Comparison of ENCODE assay signal across 12 cellular contexts in genomic region chr6:41964201-41964887, GRCh38. TPM values are rescaled to one million over a fixed set of nuclear protein-coding genes. Genes with fewer than 3 reads are reported as not detected.
DNase-seq lines count a peak whose midpoint lies in the region; ATAC-seq and TF ChIP-seq lines count a peak whose summit lies in the region.
"Had no signal": no experiment of that assay in that cellular context is flagged by ENCODE, and none has a peak within 500 bp of the region (broad histone marks: within the 10 kb centered on the region; RNA-seq: fewer than 3 reads in every experiment).

No MANE protein-coding gene starts in this region.

- no peak overlapping the region for H3K4me3 ChIP-seq in endodermal cell (ENCODE audit: low read length)
- H3K4me3 ChIP-seq: SK-N-MC, uterus had no signal

- no peak overlapping the region for H3K27ac ChIP-seq in endodermal cell (ENCODE audit: low read depth, low read length)
- H3K27ac ChIP-seq: SK-N-MC, uterus had no signal

- 87% methylated on average over 2 of the region's 2 CpGs; no CpG with 5 or more reads in 1 of the 2 experiments for WGBS in endodermal cell (ENCODE audit: insufficient coverage in 1 of 2, insufficient read length in 1 of 2), 2 experiments

- H3K4me3 Mint-ChIP-seq in T-helper 2 cell treated with Interferon-gamma antibody and Interleukin-4, amounts not matched to agents 5 μg/mL and 100 μg/mL, for 36 hours: no peak overlapping the region
- no peak overlapping the region for H3K4me3 Mint-ChIP-seq in endodermal cell
- no peak overlapping the region for H3K4me3 Mint-ChIP-seq in stimulated activated memory B cell treated with anti-CD40 and anti-IgM and Interleukin-4, amounts not matched to agents 10 μg/mL and 1 μg/mL and 100 μg/mL, for 72 hours

- H3K36me3 Mint-ChIP-seq in T-helper 2 cell treated with Interferon-gamma antibody and Interleukin-4, amounts not matched to agents 5 μg/mL and 100 μg/mL, for 36 hours (ENCODE audit: low read depth): peaks cover 9% of the 10 kb centered on the region
- H3K36me3 Mint-ChIP-seq in endodermal cell (ENCODE audit: low read depth): no peaks in the 10 kb centered on the region
- H3K36me3 Mint-ChIP-seq in stimulated activated memory B cell treated with anti-CD40 and anti-IgM and Interleukin-4, amounts not matched to agents 10 μg/mL and 1 μg/mL and 100 μg/mL, for 72 hours: peaks cover 6% of the 10 kb centered on the region

- no peaks in the 10 kb centered on the region for H3K9me3 Mint-ChIP-seq in T-helper 2 cell treated with Interferon-gamma antibody and Interleukin-4, amounts not matched to agents 5 μg/mL and 100 μg/mL, for 36 hours
- H3K9me3 Mint-ChIP-seq in endodermal cell: no peaks in the 10 kb centered on the region
- H3K9me3 Mint-ChIP-seq in stimulated activated memory B cell treated with anti-CD40 and anti-IgM and Interleukin-4, amounts not matched to agents 10 μg/mL and 1 μg/mL and 100 μg/mL, for 72 hours: no peaks in the 10 kb centered on the region

- H3K9ac ChIP-seq in endodermal cell (ENCODE audit: extremely low read depth, low read length, poor library complexity, severe bottlenecking): no peak overlapping the region

- no peaks in the 10 kb centered on the region for H3K4me1 ChIP-seq in endodermal cell (ENCODE audit: control insufficient read depth, insufficient read depth, low read length)
- H3K4me1 ChIP-seq: uterus had no signal

- peak; percentile 37 for DNase-seq in activated CD4-positive, alpha-beta T cell treated with anti-CD3 and anti-CD28 coated beads for 48 hours
- no peak for DNase-seq in activated CD4-positive, alpha-beta T cell treated with anti-CD3 and anti-CD28 coated beads for 1 hour
- DNase-seq in T-helper 2 cell treated with Interferon-gamma antibody and Interleukin-4, amounts not matched to agents 5 μg/mL and 100 μg/mL, for 36 hours (ENCODE audit: low spot score): no peak
- DNase-seq in endodermal cell: peak; percentile 63
- DNase-seq in amygdala (lab: John Stamatoyannopoulos, UW): no peak
- no peak for DNase-seq in GOT3 (lab: John Stamatoyannopoulos, UW)
- DNase-seq: left ventricle myocardium superior, NCI-H1417 treated with DMSO at 0.1 percent for 48 hours, uterus had no signal

- TF ChIP-seq CTCF in endodermal cell (conservative IDR thresholded peaks at IDR 0.05): no peak

- H3K4me1 Mint-ChIP-seq in T-helper 2 cell treated with Interferon-gamma antibody and Interleukin-4, amounts not matched to agents 5 μg/mL and 100 μg/mL, for 36 hours (ENCODE audit: low read depth): peaks cover 34% of the 10 kb centered on the region
- H3K4me1 Mint-ChIP-seq in endodermal cell: peaks cover 18% of the 10 kb centered on the region
- H3K4me1 Mint-ChIP-seq in stimulated activated memory B cell treated with anti-CD40 and anti-IgM and Interleukin-4, amounts not matched to agents 10 μg/mL and 1 μg/mL and 100 μg/mL, for 72 hours: peaks cover 44% of the 10 kb centered on the region

- no peaks in the 10 kb centered on the region for H3K27me3 ChIP-seq in endodermal cell (ENCODE audit: control insufficient read depth, insufficient read depth, low read length, poor library complexity, severe bottlenecking)
- H3K27me3 ChIP-seq: uterus had no signal

- no peaks in the 10 kb centered on the region for H3K36me3 ChIP-seq in endodermal cell (ENCODE audit: control insufficient read depth, insufficient read depth, low read length)
- H3K36me3 ChIP-seq: uterus had no signal

- no peaks in the 10 kb centered on the region for H3K9me3 ChIP-seq in endodermal cell (ENCODE audit: control insufficient read depth, low read length)
- H3K9me3 ChIP-seq: uterus had no signal

- H3K27ac Mint-ChIP-seq in T-helper 2 cell treated with Interferon-gamma antibody and Interleukin-4, amounts not matched to agents 5 μg/mL and 100 μg/mL, for 36 hours: peak overlapping the region; percentile 1
- no peak overlapping the region for H3K27ac Mint-ChIP-seq in endodermal cell
- H3K27ac Mint-ChIP-seq in stimulated activated memory B cell treated with anti-CD40 and anti-IgM and Interleukin-4, amounts not matched to agents 10 μg/mL and 1 μg/mL and 100 μg/mL, for 72 hours: peak overlapping the region; percentile 5

- H3K27me3 Mint-ChIP-seq in T-helper 2 cell treated with Interferon-gamma antibody and Interleukin-4, amounts not matched to agents 5 μg/mL and 100 μg/mL, for 36 hours (ENCODE audit: low read depth): no peaks in the 10 kb centered on the region
- H3K27me3 Mint-ChIP-seq in endodermal cell (ENCODE audit: insufficient read depth): peaks cover 4% of the 10 kb centered on the region
- H3K27me3 Mint-ChIP-seq in stimulated activated memory B cell treated with anti-CD40 and anti-IgM and Interleukin-4, amounts not matched to agents 10 μg/mL and 1 μg/mL and 100 μg/mL, for 72 hours: no peaks in the 10 kb centered on the region

- no peak for ATAC-seq in stimulated activated memory B cell treated with anti-CD40 and anti-IgM and Interleukin-4, amounts not matched to agents 10 μg/mL and 1 μg/mL and 100 μg/mL, for 72 hours
- no peak for ATAC-seq in HG02840 (IDR thresholded peaks at IDR 0.05; ENCODE audit: low FRiP score, unreplicated experiment)
- ATAC-seq: left ventricle myocardium superior had no signal

RNA-seq across cellular contexts. Expression of gene CCND3, which starts 22.7 kb away (rescaled TPM):
- 10 to 100 TPM in 1 of 2 donors, 1 to 10 TPM in 1; 8.5 to 11.7 TPM for total RNA-seq in endodermal cell
- 16.0 TPM for polyA plus RNA-seq in endodermal cell (2013, experiment 1 of 2)
- polyA plus RNA-seq in endodermal cell (2013, experiment 2 of 2): 15.9 TPM

RNA-seq across cellular contexts. Expression of gene BYSL, which starts 43.0 kb away (rescaled TPM):
- 10 to 100 TPM; 29.4 to 36.3 TPM for total RNA-seq in endodermal cell
- polyA plus RNA-seq in endodermal cell (2013, experiment 1 of 2): 35.8 TPM
- 29.1 TPM for polyA plus RNA-seq in endodermal cell (2013, experiment 2 of 2)

RNA-seq across cellular contexts. Expression of gene MED20, which starts 43.4 kb away (rescaled TPM):
- total RNA-seq in endodermal cell: 10 to 100 TPM; 27.4 to 38.4 TPM
- 24.3 TPM for polyA plus RNA-seq in endodermal cell (2013, experiment 1 of 2)
- polyA plus RNA-seq in endodermal cell (2013, experiment 2 of 2): 22.4 TPM

Comparison
In these comparisons a context has a peak if more than half of its experiments do, and no peak if none do; other contexts are left out.
1. DNase-seq: peak in activated CD4-positive, alpha-beta T cell treated with anti-CD3 and anti-CD28 coated beads for 48 hours (single experiment) and endodermal cell (single experiment); none in activated CD4-positive, alpha-beta T cell treated with anti-CD3 and anti-CD28 coated beads for 1 hour (single experiment), T-helper 2 cell treated with Interferon-gamma antibody and Interleukin-4, amounts not matched to agents 5 μg/mL and 100 μg/mL, for 36 hours (single experiment), amygdala (0 of 56) and GOT3 (single experiment).